8 cellular contexts compared by ENCODE assay signal in genomic region chr13:46165485-46166220, GRCh38. TPM values are rescaled to one million over a fixed set of nuclear protein-coding genes. Genes with fewer than 3 reads are reported as not detected.
A peak's percentile ranks its signal among the peaks of the same experiment; 100 is the strongest.
DNase-seq lines count a peak whose midpoint lies in the region; ATAC-seq, FAIRE-seq and TF ChIP-seq lines count a peak whose summit lies in the region.

No MANE protein-coding gene starts in this region.

- intact Hi-C loops in activated naive CD4-positive, alpha-beta T cell treated with anti-CD3 and anti-CD28 coated beads for 36 hours (cut with micrococcal nuclease) = loop anchor here (5.0 to 10.0 kb wide), 2 partner anchors 222 to 831 kb away; partner anchors contain the start of gene RUBCNL
- intact Hi-C loops in kidney (cut with DNase I) (no loop called here), uterus (cut with DNase I; ENCODE audit: low total_unique reads) (no loop called here)

- H3K27me3 Mint-ChIP-seq in activated naive CD4-positive, alpha-beta T cell treated with anti-CD3 and anti-CD28 coated beads for 36 hours (ENCODE audit: low read depth) = no peaks in the 10 kb centered on the region
- H3K27me3 Mint-ChIP-seq in endodermal cell (ENCODE audit: insufficient read depth) = peaks cover 7% of the 10 kb centered on the region

- peaks cover 70 to 93% (median 75%) of the 10 kb centered on the region in 10 experiments for H3K4me1 ChIP-seq in BLaER1 treated with 17β-estradiol and CSF1 and Interleukin-3, amounts not matched to agents 10 nM and 100 nM
- H3K4me1 ChIP-seq in kidney (ENCODE audit: control insufficient read depth in 1 of 2, insufficient read depth in 1 of 2, low read depth in 1 of 2, low read length in 2 of 2) (no peaks in the 10 kb centered on the region), endodermal cell (ENCODE audit: control insufficient read depth, insufficient read depth, low read length) (peaks cover 2% of the 10 kb centered on the region), uterus (no peaks in the 10 kb centered on the region)

- H3K27me3 ChIP-seq in BLaER1 treated with 17β-estradiol and CSF1 and Interleukin-3, amounts not matched to agents 10 nM and 100 nM = no peaks in the 10 kb centered on the region
- H3K27me3 ChIP-seq in endodermal cell (ENCODE audit: control insufficient read depth, insufficient read depth, low read length, poor library complexity, severe bottlenecking) (no peaks in the 10 kb centered on the region), uterus (no peaks in the 10 kb centered on the region)

- CTCF ChIA-PET in activated naive CD4-positive, alpha-beta T cell treated with anti-CD3 and anti-CD28 coated beads for 36 hours (lab: Charles Lee) = interaction anchor here (0.6 to 1.4 kb wide), 3 partner anchors 8 to 15 kb away, joined by 3 to 7 read pairs (median 3); no protein-coding TSS in a partner anchor

- peak; percentile 59 for DNase-seq in activated naive CD4-positive, alpha-beta T cell treated with anti-CD3 and anti-CD28 coated beads for 36 hours
- DNase-seq in kidney (no peak), endodermal cell (no peak), uterus (no peak), Ammon's horn (ENCODE audit: low spot score) (no peak)

- H3K27ac ChIP-seq in BLaER1 treated with 17β-estradiol and CSF1 and Interleukin-3, amounts not matched to agents 10 nM and 100 nM = peak overlapping the region in 10 of 11 experiments; percentile 3 to 98 (median 78); a peak in 16 of 22 replicates
- no peak overlapping the region for H3K27ac ChIP-seq in kidney (ENCODE audit: low read depth in 2 of 2, low read length in 2 of 2)
- no peak overlapping the region for H3K27ac ChIP-seq in endodermal cell (ENCODE audit: low read depth, low read length)
- H3K27ac ChIP-seq in uterus = no peak overlapping the region

- WGBS in endodermal cell (ENCODE audit: insufficient coverage in 1 of 2, insufficient read length in 1 of 2), 2 experiments = 88 to 100% methylated on average over 3 to 4 of the region's 5 CpGs

- peak overlapping the region in 6 of 11 experiments; percentile 3 to 45 (median 32); a peak in 9 of 22 replicates for H3K9ac ChIP-seq in BLaER1 treated with 17β-estradiol and CSF1 and Interleukin-3, amounts not matched to agents 10 nM and 100 nM
- H3K9ac ChIP-seq in kidney (ENCODE audit: low read length in 2 of 2) = no peak overlapping the region
- no peak overlapping the region for H3K9ac ChIP-seq in endodermal cell (ENCODE audit: extremely low read depth, low read length, poor library complexity, severe bottlenecking)

- peak overlapping the region; percentile 28 for H3K4me3 Mint-ChIP-seq in activated naive CD4-positive, alpha-beta T cell treated with anti-CD3 and anti-CD28 coated beads for 36 hours
- H3K4me3 Mint-ChIP-seq in endodermal cell = no peak overlapping the region

- H3K9me3 Mint-ChIP-seq in activated naive CD4-positive, alpha-beta T cell treated with anti-CD3 and anti-CD28 coated beads for 36 hours = peaks cover 4% of the 10 kb centered on the region
- peaks cover 10% of the 10 kb centered on the region for H3K9me3 Mint-ChIP-seq in endodermal cell

- TF ChIP-seq CTCF in kidney (IDR thresholded peaks at IDR 0.05; ENCODE audit: borderline replicate concordance, extremely low read depth, insufficient read depth) (no peak), endodermal cell (conservative IDR thresholded peaks at IDR 0.05) (no peak), uterus (IDR thresholded peaks at IDR 0.05) (no peak)

- TF ChIP-seq POLR2A in uterus (IDR thresholded peaks at IDR 0.05) = no peak

- peaks cover 29 to 100% (median 96%) of the 10 kb centered on the region in 11 experiments for H4K20me1 ChIP-seq in BLaER1 treated with 17β-estradiol and CSF1 and Interleukin-3, amounts not matched to agents 10 nM and 100 nM

- FAIRE-seq in kidney (lab: Jason Lieb, UNC) = no peak

- ATAC-seq in GM18909 (IDR thresholded peaks at IDR 0.05; ENCODE audit: poor library complexity, unreplicated experiment) = peak; percentile 61
- peak; percentile 35 for ATAC-seq in HG03280 (IDR thresholded peaks at IDR 0.05; ENCODE audit: unreplicated experiment)

- H3K4me3 ChIP-seq in BLaER1 treated with 17β-estradiol and CSF1 and Interleukin-3, amounts not matched to agents 10 nM and 100 nM = peak overlapping the region in 2 of 10 experiments; percentile 11 to 12; a peak in 1 of 20 replicates
- H3K4me3 ChIP-seq in kidney (ENCODE audit: low read length in 2 of 2) (no peak overlapping the region), endodermal cell (ENCODE audit: low read length) (no peak overlapping the region), uterus (no peak overlapping the region)

- H3K4me1 Mint-ChIP-seq in activated naive CD4-positive, alpha-beta T cell treated with anti-CD3 and anti-CD28 coated beads for 36 hours (ENCODE audit: low read depth) = peaks cover 86% of the 10 kb centered on the region
- H3K4me1 Mint-ChIP-seq in endodermal cell = peaks cover 6% of the 10 kb centered on the region

- peak overlapping the region; percentile 35 to 99 (median 93) for H3K4me2 ChIP-seq in BLaER1 treated with 17β-estradiol and CSF1 and Interleukin-3, amounts not matched to agents 10 nM and 100 nM

- peak overlapping the region; percentile 94 for H3K27ac Mint-ChIP-seq in activated naive CD4-positive, alpha-beta T cell treated with anti-CD3 and anti-CD28 coated beads for 36 hours
- H3K27ac Mint-ChIP-seq in endodermal cell = no peak overlapping the region

- peaks cover 37% of the 10 kb centered on the region for H3K36me3 Mint-ChIP-seq in activated naive CD4-positive, alpha-beta T cell treated with anti-CD3 and anti-CD28 coated beads for 36 hours (ENCODE audit: low read depth)
- H3K36me3 Mint-ChIP-seq in endodermal cell (ENCODE audit: low read depth) = no peaks in the 10 kb centered on the region

- peaks cover 46 to 98% (median 88%) of the 10 kb centered on the region in 11 experiments for H3K36me3 ChIP-seq in BLaER1 treated with 17β-estradiol and CSF1 and Interleukin-3, amounts not matched to agents 10 nM and 100 nM
- no peaks in the 10 kb centered on the region for H3K36me3 ChIP-seq in kidney (ENCODE audit: control insufficient read depth in 1 of 2, insufficient read depth in 2 of 2, low read length in 2 of 2)
- no peaks in the 10 kb centered on the region for H3K36me3 ChIP-seq in endodermal cell (ENCODE audit: control insufficient read depth, insufficient read depth, low read length)
- no peaks in the 10 kb centered on the region for H3K36me3 ChIP-seq in uterus

- peaks cover 0 to 37% (median 33%) of the 10 kb centered on the region in 11 experiments; a peak in 18 of 22 replicates for H3K9me3 ChIP-seq in BLaER1 treated with 17β-estradiol and CSF1 and Interleukin-3, amounts not matched to agents 10 nM and 100 nM (replicated peaks in 1 of 11)
- H3K9me3 ChIP-seq in kidney (ENCODE audit: control insufficient read depth in 1 of 2, low read length in 2 of 2) (no peaks in the 10 kb centered on the region), endodermal cell (ENCODE audit: control insufficient read depth, low read length) (peaks cover 7% of the 10 kb centered on the region), uterus (no peaks in the 10 kb centered on the region)

RNA-seq across cellular contexts. Expression of gene LCP1, which starts 16.3 kb away (rescaled TPM):
- 1,000 to 10,000 TPM; 1,008 to 1,043 TPM for total RNA-seq in activated naive CD4-positive, alpha-beta T cell treated with anti-CD3 and anti-CD28 coated beads for 36 hours
- 73.5 TPM for total RNA-seq in kidney
- 5.6 TPM for polyA plus RNA-seq in kidney (ENCODE audit: insufficient read depth, low read depth, low replicate concordance)
- 10 to 100 TPM in 1 of 2 donors, 1 to 10 TPM in 1; 3.0 to 16.8 TPM for total RNA-seq in endodermal cell
- 1.5 TPM for polyA plus RNA-seq in endodermal cell (2013, experiment 1 of 2)
- polyA plus RNA-seq in endodermal cell (2013, experiment 2 of 2) = 1.5 TPM
- total RNA-seq in uterus = 10 to 100 TPM; 17.3 to 34.8 (median 24.7) TPM

RNA-seq across cellular contexts. Expression of gene LRRC63, which starts 46.1 kb away (rescaled TPM):
- total RNA-seq in activated naive CD4-positive, alpha-beta T cell treated with anti-CD3 and anti-CD28 coated beads for 36 hours = under 1 TPM; 0.24 to 0.32 TPM
- total RNA-seq in kidney (0.31 TPM), endodermal cell (not detected), uterus (1 to 10 TPM in 1 of 4 donors, not detected in 3; 1.2 TPM)
- 0.17 TPM for polyA plus RNA-seq in kidney (ENCODE audit: insufficient read depth, low read depth, low replicate concordance)
- 0.25 TPM for polyA plus RNA-seq in endodermal cell (2013, experiment 1 of 2)
- 0.12 TPM for polyA plus RNA-seq in endodermal cell (2013, experiment 2 of 2)

Comparison
In these comparisons a context has a peak if more than half of its experiments do, and no peak if none do; other contexts are left out.
1. H3K27ac ChIP-seq: peak in BLaER1 treated with 17β-estradiol and CSF1 and Interleukin-3, amounts not matched to agents 10 nM and 100 nM (10 of 11); none in kidney (0 of 2), endodermal cell (single experiment) and uterus (0 of 2).
2. H3K9ac ChIP-seq: peak in BLaER1 treated with 17β-estradiol and CSF1 and Interleukin-3, amounts not matched to agents 10 nM and 100 nM (6 of 11); none in kidney (0 of 2) and endodermal cell (single experiment).
3. RNA of gene LCP1, which starts 16.3 kb away (total RNA-seq): 1,008 to 1,043 TPM in activated naive CD4-positive, alpha-beta T cell treated with anti-CD3 and anti-CD28 coated beads for 36 hours; 73.5 TPM in kidney (single experiment), 17.3 to 34.8 TPM in uterus and 3.0 to 16.8 TPM in endodermal cell; every median in the first group is over 10 times any median in the second.